In the genomic region with DNA sequence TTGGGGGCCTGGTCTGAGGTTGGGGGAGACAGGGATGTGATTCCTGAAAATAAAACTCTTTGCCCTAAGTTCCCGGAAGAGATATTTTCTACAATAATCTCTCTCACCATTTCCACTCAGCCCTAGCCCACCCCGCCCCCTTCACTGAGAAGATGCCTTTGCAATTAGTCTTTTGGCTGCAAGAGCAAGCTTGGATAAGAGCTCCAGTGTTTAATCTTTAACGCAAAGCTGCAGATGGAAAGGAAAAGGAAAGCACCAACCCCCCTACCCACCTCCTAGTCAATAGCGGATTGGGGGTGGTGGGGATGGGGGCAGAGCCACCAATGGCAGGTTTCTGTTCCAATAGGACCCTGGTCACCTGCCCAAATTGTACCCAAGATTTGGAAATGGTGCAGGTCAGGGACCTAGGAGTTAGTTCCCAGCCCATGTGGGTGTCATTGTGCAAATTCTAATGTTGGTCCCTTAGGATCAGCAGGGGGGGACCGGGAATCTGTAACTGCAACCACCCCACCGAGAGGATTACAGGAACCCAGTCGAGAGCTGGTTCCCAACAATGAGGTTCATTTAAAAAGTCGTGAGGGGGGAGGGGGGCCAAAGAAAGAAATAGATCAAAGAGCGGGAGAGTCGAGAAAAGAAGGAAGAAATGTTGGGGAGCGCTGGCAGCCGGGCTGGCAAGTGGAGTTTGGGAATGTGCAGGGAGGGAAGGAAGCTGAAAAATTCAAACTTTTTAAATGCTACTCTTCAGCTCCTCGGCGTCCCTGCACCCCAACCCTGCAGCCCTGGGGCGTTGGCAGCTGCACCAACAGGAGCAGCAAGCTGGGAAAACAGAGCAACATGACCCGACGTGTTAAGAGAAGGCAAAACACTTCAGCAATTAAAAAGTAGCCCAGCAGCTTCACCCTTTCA, we compare ENCODE assay signal across 8 cellular contexts. TPM values are rescaled to one million over a fixed set of nuclear protein-coding genes. Genes with fewer than 3 reads are reported as not detected.
DNase-seq lines count a peak whose midpoint lies in the region; ATAC-seq and TF ChIP-seq lines count a peak whose summit lies in the region.

No MANE protein-coding gene starts in this region.

- H3K9me3 ChIP-seq in gastrocnemius medialis: no peaks in the 10 kb centered on the region

- ATAC-seq in left ventricle myocardium superior (no peak), gastrocnemius medialis (no peak), HG02759 (IDR thresholded peaks at IDR 0.05; ENCODE audit: unreplicated experiment) (no peak), GM21717 (IDR thresholded peaks at IDR 0.05; ENCODE audit: unreplicated experiment) (no peak)

- no peak for TF ChIP-seq CTCF in gastrocnemius medialis (IDR thresholded peaks at IDR 0.05 in 4 of 5, conservative IDR thresholded peaks at IDR 0.05 in 1 of 5)

- peak; percentile 48 to 55 for DNase-seq in stimulated activated CD4-positive, alpha-beta T cell treated with anti-CD3 and anti-CD28 coated beads, Interleukin-2, amount 100 ng/mL, for 24 hours
- no peak for DNase-seq in stimulated activated CD4-positive, alpha-beta T cell treated with anti-CD3 and anti-CD28 coated beads, Interleukin-4, amount 100 ng/mL, for 24 hours
- DNase-seq in activated T-cell treated with anti-CD3 and anti-CD28 coated beads, Interleukin-2, amount 50 U/mL, for 48 hours: peak; percentile 62 to 67
- DNase-seq in left ventricle myocardium superior: peak; percentile 22
- DNase-seq in gastrocnemius medialis: no peak
- DNase-seq in NK-92 (lab: John Stamatoyannopoulos, UW; ENCODE audit: unreplicated experiment): no peak

- peak overlapping the region; percentile 72 to 90 (median 82) for H3K4me3 ChIP-seq in gastrocnemius medialis

- peaks cover 13 to 25% of the 10 kb centered on the region in 2 donors for H3K4me1 ChIP-seq in gastrocnemius medialis

- peak overlapping the region; percentile 97 to 100 (median 98) for H3K27ac ChIP-seq in gastrocnemius medialis

- in situ Hi-C loops in gastrocnemius medialis (cut with MboI; ENCODE audit: low sequenced_read_pairs in 4 of 4): loop anchor here (5.0 to 25.0 kb wide), 4 partner anchors 244 to 547 kb away; no protein-coding TSS in a partner anchor

- H3K36me3 ChIP-seq in gastrocnemius medialis: peaks cover 3 to 52% of the 10 kb centered on the region in 2 donors

- intact Hi-C loops in left ventricle myocardium superior (cut with micrococcal nuclease): no loop called here
- intact Hi-C loops in gastrocnemius medialis (cut with DNase I; ENCODE audit: low total_unique reads): loop anchor here (5.0 kb wide), 3 partner anchors 314 to 599 kb away; no protein-coding TSS in a partner anchor

- H3K27me3 ChIP-seq in gastrocnemius medialis: no peaks in the 10 kb centered on the region

- TF ChIP-seq POLR2A in gastrocnemius medialis (IDR thresholded peaks at IDR 0.05): no peak

RNA-seq across cellular contexts. Expression of gene ZFP36L1, which starts 1.5 kb away (rescaled TPM):
- total RNA-seq in left ventricle myocardium superior (49.2 TPM), gastrocnemius medialis (100 to 1,000 TPM in 3 of 4 donors, 10 to 100 TPM in 1; 60.2 to 196 (median 125) TPM)

Comparison
In these comparisons a context has a peak if more than half of its experiments do, and no peak if none do; other contexts are left out.
1. DNase-seq: peak in stimulated activated CD4-positive, alpha-beta T cell treated with anti-CD3 and anti-CD28 coated beads, Interleukin-2, amount 100 ng/mL, for 24 hours (2 of 2), activated T-cell treated with anti-CD3 and anti-CD28 coated beads, Interleukin-2, amount 50 U/mL, for 48 hours (2 of 2) and left ventricle myocardium superior (single experiment); none in stimulated activated CD4-positive, alpha-beta T cell treated with anti-CD3 and anti-CD28 coated beads, Interleukin-4, amount 100 ng/mL, for 24 hours (single experiment), gastrocnemius medialis (0 of 2) and NK-92 (single experiment).